1 cellular context compared by ENCODE assay signal in genomic region chr16:13110124-13110796, GRCh38.
TF ChIP-seq lines count a peak whose summit lies in the region.

No MANE protein-coding gene starts in this region.

TF ChIP-seq in HepG2, 621 proteins besides CTCF, POLR2A, EP300 and RAD21 (continued from another document and continues in another):
- peak; percentile 59; the same call in 1 of the 2 replicates for TF ChIP-seq THRA (CRISPR knock-in tag; IDR thresholded peaks at IDR 0.05; ENCODE audit: borderline replicate concordance)
- TF ChIP-seq PITX1 (CRISPR knock-in tag; IDR thresholded peaks at IDR 0.05) = peak; percentile 28; the same call in 1 of the 2 replicates
- TF ChIP-seq MEIS2 (CRISPR knock-in tag; IDR thresholded peaks at IDR 0.05) = peak; percentile 18; the same call in 1 of the 2 replicates
- peak; percentile 50; the same call in 1 of the 2 replicates for TF ChIP-seq SAP130 (CRISPR knock-in tag; IDR thresholded peaks at IDR 0.05; ENCODE audit: low read depth)
- TF ChIP-seq ZNF275 (CRISPR knock-in tag; IDR thresholded peaks at IDR 0.05; ENCODE audit: borderline replicate concordance) = no peak
- TF ChIP-seq ZNF781 (CRISPR knock-in tag; IDR thresholded peaks at IDR 0.05; ENCODE audit: borderline replicate concordance, not compliant biosample characterization) = no peak
- TF ChIP-seq ZNF10 (CRISPR knock-in tag; IDR thresholded peaks at IDR 0.05; ENCODE audit: borderline replicate concordance, low read depth) = no peak
- TF ChIP-seq SP2 (CRISPR knock-in tag; IDR thresholded peaks at IDR 0.05) = peak; percentile 65
- TF ChIP-seq HOXA7 (CRISPR knock-in tag; IDR thresholded peaks at IDR 0.05) = no peak
- TF ChIP-seq ZXDC (CRISPR knock-in tag; IDR thresholded peaks at IDR 0.05) = peak; percentile 72; the same call in 1 of the 2 replicates
- TF ChIP-seq TBL1XR1 (IDR thresholded peaks at IDR 0.05; ENCODE audit: borderline replicate concordance, low read length, partially characterized antibody) = peak; percentile 73
- peak; percentile 75 for TF ChIP-seq ARID5B (CRISPR knock-in tag; IDR thresholded peaks at IDR 0.05)
- peak; percentile 85; the same call in 1 of the 2 replicates for TF ChIP-seq MIER2 (CRISPR knock-in tag; IDR thresholded peaks at IDR 0.05)
- TF ChIP-seq SUZ12 (IDR thresholded peaks at IDR 0.05; ENCODE audit: low read depth, low read length) = no peak
- peak; percentile 62 for TF ChIP-seq SKI (IDR thresholded peaks at IDR 0.05; ENCODE audit: partially characterized antibody)
- TF ChIP-seq ATF1 (CRISPR knock-in tag; IDR thresholded peaks at IDR 0.05) = peak; percentile 74
- peak; percentile 43; the same call in 1 of the 2 replicates for TF ChIP-seq NFE2 (CRISPR knock-in tag; IDR thresholded peaks at IDR 0.05)
- no peak for TF ChIP-seq ZNF556 (CRISPR knock-in tag; IDR thresholded peaks at IDR 0.05; ENCODE audit: borderline replicate concordance)
- 0 out of 2 replicates have a peak, but pooled peaks have one; percentile 41 for TF ChIP-seq KMT2B (CRISPR knock-in tag; IDR thresholded peaks at IDR 0.05)
- peak; percentile 47; the same call in 1 of the 2 replicates for TF ChIP-seq ZSCAN9 (CRISPR knock-in tag; IDR thresholded peaks at IDR 0.05; ENCODE audit: borderline replicate concordance)
- peak; percentile 91 for TF ChIP-seq ZNF124 (CRISPR knock-in tag; IDR thresholded peaks at IDR 0.05)
- TF ChIP-seq ZNF510 (CRISPR knock-in tag; IDR thresholded peaks at IDR 0.05; ENCODE audit: low read depth) = no peak
- TF ChIP-seq CBFB (CRISPR knock-in tag; IDR thresholded peaks at IDR 0.05) = 0 out of 2 replicates have a peak, but pooled peaks have one; percentile 47
- TF ChIP-seq GATAD2A (CRISPR knock-in tag; IDR thresholded peaks at IDR 0.05) = peak; percentile 59; the same call in 1 of the 2 replicates
- no peak for TF ChIP-seq HCFC1 (IDR thresholded peaks at IDR 0.05; ENCODE audit: low read depth, low read length)
- no peak for TF ChIP-seq ZNF816 (CRISPR knock-in tag; IDR thresholded peaks at IDR 0.05; ENCODE audit: borderline replicate concordance)
- peak; percentile 48; the same call in 1 of the 2 replicates for TF ChIP-seq RXRB (CRISPR knock-in tag; IDR thresholded peaks at IDR 0.05; ENCODE audit: borderline replicate concordance)
- peak; percentile 73 for TF ChIP-seq RXRA (CRISPR knock-in tag; IDR thresholded peaks at IDR 0.05)
- TF ChIP-seq SIX1 (CRISPR knock-in tag; IDR thresholded peaks at IDR 0.05; ENCODE audit: borderline replicate concordance) = 0 out of 2 replicates have a peak, but pooled peaks have one; percentile 27
- no peak for TF ChIP-seq MYNN (CRISPR knock-in tag; IDR thresholded peaks at IDR 0.05; ENCODE audit: low read depth)
- no peak for TF ChIP-seq NCOA5 (CRISPR knock-in tag; IDR thresholded peaks at IDR 0.05)
- peak; percentile 35; the same call in 1 of the 2 replicates for TF ChIP-seq ZBTB33 (CRISPR knock-in tag; IDR thresholded peaks at IDR 0.05)
- TF ChIP-seq NFIC (IDR thresholded peaks at IDR 0.05; ENCODE audit: low read length) = no peak; the same call in 1 of the 2 replicates
- no peak; the same call in 1 of the 2 replicates for TF ChIP-seq ZNF788 (CRISPR knock-in tag; IDR thresholded peaks at IDR 0.05; ENCODE audit: borderline replicate concordance)
- peak; percentile 72; the same call in 1 of the 2 replicates for TF ChIP-seq CREM (IDR thresholded peaks at IDR 0.05)
- no peak for TF ChIP-seq CREM (CRISPR knock-in tag; IDR thresholded peaks at IDR 0.05)
- peak; percentile 74 for TF ChIP-seq HOXA3 (CRISPR knock-in tag; IDR thresholded peaks at IDR 0.05)
- peak; percentile 70; the same call in 1 of the 2 replicates for TF ChIP-seq ZMYM2 (CRISPR knock-in tag; IDR thresholded peaks at IDR 0.05)
- TF ChIP-seq ZNF558 (CRISPR knock-in tag; IDR thresholded peaks at IDR 0.05; ENCODE audit: borderline replicate concordance) = 0 out of 2 replicates have a peak, but pooled peaks have one; percentile 32
- TF ChIP-seq TEAD3 (CRISPR knock-in tag; optimal IDR thresholded peaks at IDR 0.05; ENCODE audit: borderline replicate concordance) = peak; percentile 100
- TF ChIP-seq NR3C1 (CRISPR knock-in tag; IDR thresholded peaks at IDR 0.05) = no peak
- no peak for TF ChIP-seq ZNF337 (CRISPR knock-in tag; IDR thresholded peaks at IDR 0.05; ENCODE audit: borderline replicate concordance, low read depth)
- TF ChIP-seq ATF7 (IDR thresholded peaks at IDR 0.05) = peak; percentile 79
- TF ChIP-seq ATF7 (CRISPR knock-in tag; IDR thresholded peaks at IDR 0.05) = no peak
- peak; percentile 83; the same call in 1 of the 2 replicates for TF ChIP-seq TOE1 (CRISPR knock-in tag; IDR thresholded peaks at IDR 0.05)
- no peak for TF ChIP-seq AKNA (CRISPR knock-in tag; IDR thresholded peaks at IDR 0.05; ENCODE audit: borderline replicate concordance)
- TF ChIP-seq NRL (CRISPR knock-in tag; IDR thresholded peaks at IDR 0.05; ENCODE audit: borderline replicate concordance) = no peak
- peak; percentile 39; the same call in 1 of the 2 replicates for TF ChIP-seq GFI1 (CRISPR knock-in tag; IDR thresholded peaks at IDR 0.05; ENCODE audit: borderline replicate concordance)
- TF ChIP-seq ZNF605 (CRISPR knock-in tag; IDR thresholded peaks at IDR 0.05) = peak; percentile 89
- peak; percentile 55; the same call in 1 of the 2 replicates for TF ChIP-seq ZFP1 (CRISPR knock-in tag; IDR thresholded peaks at IDR 0.05)
- peak; percentile 62 for TF ChIP-seq MAFF (IDR thresholded peaks at IDR 0.05; ENCODE audit: low read depth, low read length)
- TF ChIP-seq ZNF850 (CRISPR knock-in tag; conservative IDR thresholded peaks at IDR 0.05) = no peak
- peak; percentile 92 for TF ChIP-seq PHF21A (CRISPR knock-in tag; IDR thresholded peaks at IDR 0.05)
- TF ChIP-seq MYC (CRISPR knock-in tag; IDR thresholded peaks at IDR 0.05; ENCODE audit: borderline replicate concordance) = peak; percentile 58; the same call in 1 of the 2 replicates
- peak; percentile 25; the same call in 1 of the 2 replicates for TF ChIP-seq MAZ (IDR thresholded peaks at IDR 0.05; ENCODE audit: borderline replicate concordance, low read depth, low read length)
- no peak for TF ChIP-seq MAZ (CRISPR knock-in tag; IDR thresholded peaks at IDR 0.05; ENCODE audit: low read depth)
- peak; percentile 14 to 50; a peak in 3 of 4 replicates for TF ChIP-seq MAFK (conservative IDR thresholded peaks at IDR 0.05 in 1 of 2, IDR thresholded peaks at IDR 0.05 in 1 of 2; ENCODE audit: low read length in 2 of 2)
- TF ChIP-seq MED1 (CRISPR knock-in tag; IDR thresholded peaks at IDR 0.05) = peak; percentile 57; the same call in 1 of the 2 replicates
